Comparison of ENCODE assay signal across 8 cellular contexts in genomic region chr4:110515676-110516075, GRCh38. TPM values are rescaled to one million over a fixed set of nuclear protein-coding genes. Genes with fewer than 3 reads are reported as not detected.
DNase-seq lines count a peak whose midpoint lies in the region; ATAC-seq and TF ChIP-seq lines count a peak whose summit lies in the region.

No MANE protein-coding gene starts in this region.

- intact Hi-C loops in dorsolateral prefrontal cortex (cut with DNase I): loop anchor here (2.0 to 10.0 kb wide), 3 partner anchors 301 to 517 kb away; no protein-coding TSS in a partner anchor

- peak overlapping the region; percentile 54 to 97 for H3K4me3 Mint-ChIP-seq in stimulated activated naive B cell treated with anti-CD40 and anti-IgM and Interleukin-4, amounts not matched to agents 10 μg/mL and 1 μg/mL and 100 μg/mL, for 72 hours

- no peaks in the 10 kb centered on the region for H3K9me3 Mint-ChIP-seq in stimulated activated naive B cell treated with anti-CD40 and anti-IgM and Interleukin-4, amounts not matched to agents 10 μg/mL and 1 μg/mL and 100 μg/mL, for 72 hours

- ATAC-seq in stimulated activated naive B cell treated with anti-CD40 and anti-IgM and Interleukin-4, amounts not matched to agents 10 μg/mL and 1 μg/mL and 100 μg/mL, for 72 hours (replicated peaks): peak in 1 of 2 donors; percentile 46
- no peak for ATAC-seq in HG03442 (IDR thresholded peaks at IDR 0.05; ENCODE audit: unreplicated experiment)
- ATAC-seq in GM21367 (IDR thresholded peaks at IDR 0.05; ENCODE audit: unreplicated experiment): no peak

- peaks cover 3 to 12% of the 10 kb centered on the region in 2 donors for H3K4me1 Mint-ChIP-seq in stimulated activated naive B cell treated with anti-CD40 and anti-IgM and Interleukin-4, amounts not matched to agents 10 μg/mL and 1 μg/mL and 100 μg/mL, for 72 hours

- no peak overlapping the region for H3K27ac Mint-ChIP-seq in stimulated activated naive B cell treated with anti-CD40 and anti-IgM and Interleukin-4, amounts not matched to agents 10 μg/mL and 1 μg/mL and 100 μg/mL, for 72 hours

- peak; percentile 6 for DNase-seq in NCI-H2227 (lab: John Stamatoyannopoulos, UW; ENCODE audit: unreplicated experiment)
- DNase-seq in NCI-H2227 treated with DMSO at 0.1 percent for 48 hours (lab: John Stamatoyannopoulos, UW): no peak
- peak; percentile 9 for DNase-seq in NCI-H69 (lab: John Stamatoyannopoulos, UW)
- no peak for DNase-seq in dorsolateral prefrontal cortex
- no peak for DNase-seq in stimulated activated naive B cell treated with anti-CD40 and anti-IgM and Interleukin-4, amounts not matched to agents 10 μg/mL and 1 μg/mL and 100 μg/mL, for 72 hours
- no peak for DNase-seq in NCI-H510A treated with DMSO at 0.1 percent for 48 hours (lab: John Stamatoyannopoulos, UW)

- peak overlapping the region in 9 of 59 donors; percentile 5 to 49 (median 28) for H3K27ac ChIP-seq in dorsolateral prefrontal cortex

- peaks cover 6 to 8% of the 10 kb centered on the region in 2 donors for H3K27me3 Mint-ChIP-seq in stimulated activated naive B cell treated with anti-CD40 and anti-IgM and Interleukin-4, amounts not matched to agents 10 μg/mL and 1 μg/mL and 100 μg/mL, for 72 hours

- no peaks in the 10 kb centered on the region for H3K36me3 Mint-ChIP-seq in stimulated activated naive B cell treated with anti-CD40 and anti-IgM and Interleukin-4, amounts not matched to agents 10 μg/mL and 1 μg/mL and 100 μg/mL, for 72 hours

- H3K4me3 ChIP-seq in dorsolateral prefrontal cortex: peak overlapping the region in 54 of 59 donors; percentile 0 to 63 (median 44)

- peaks cover 0 to under 1% (median 0%) of the 10 kb centered on the region in 45 donors for H3K27me3 ChIP-seq in dorsolateral prefrontal cortex

- TF ChIP-seq CTCF in dorsolateral prefrontal cortex (IDR thresholded peaks at IDR 0.05 in 54 of 56, conservative IDR thresholded peaks at IDR 0.05 in 2 of 56; ENCODE audit: low read depth in 1 of 56, partially characterized antibody in 56 of 56): no peak

RNA-seq across cellular contexts. Expression of gene ENPEP, which starts 39.7 kb away (rescaled TPM):
- 1 to 10 TPM in 98 of 120 experiments, under 1 TPM in 22; 0.39 to 5.9 (median 1.7) TPM for total RNA-seq in dorsolateral prefrontal cortex

Comparison
In these comparisons a context has a peak if more than half of its experiments do, and no peak if none do; other contexts are left out.
1. DNase-seq: peak in NCI-H2227 (single experiment) and NCI-H69 (single experiment); none in NCI-H2227 treated with DMSO at 0.1 percent for 48 hours (single experiment), dorsolateral prefrontal cortex (0 of 10), stimulated activated naive B cell treated with anti-CD40 and anti-IgM and Interleukin-4, amounts not matched to agents 10 μg/mL and 1 μg/mL and 100 μg/mL, for 72 hours (single experiment) and NCI-H510A treated with DMSO at 0.1 percent for 48 hours (single experiment).